ENCODE assay signal across 1 cellular context in the genomic region with DNA sequence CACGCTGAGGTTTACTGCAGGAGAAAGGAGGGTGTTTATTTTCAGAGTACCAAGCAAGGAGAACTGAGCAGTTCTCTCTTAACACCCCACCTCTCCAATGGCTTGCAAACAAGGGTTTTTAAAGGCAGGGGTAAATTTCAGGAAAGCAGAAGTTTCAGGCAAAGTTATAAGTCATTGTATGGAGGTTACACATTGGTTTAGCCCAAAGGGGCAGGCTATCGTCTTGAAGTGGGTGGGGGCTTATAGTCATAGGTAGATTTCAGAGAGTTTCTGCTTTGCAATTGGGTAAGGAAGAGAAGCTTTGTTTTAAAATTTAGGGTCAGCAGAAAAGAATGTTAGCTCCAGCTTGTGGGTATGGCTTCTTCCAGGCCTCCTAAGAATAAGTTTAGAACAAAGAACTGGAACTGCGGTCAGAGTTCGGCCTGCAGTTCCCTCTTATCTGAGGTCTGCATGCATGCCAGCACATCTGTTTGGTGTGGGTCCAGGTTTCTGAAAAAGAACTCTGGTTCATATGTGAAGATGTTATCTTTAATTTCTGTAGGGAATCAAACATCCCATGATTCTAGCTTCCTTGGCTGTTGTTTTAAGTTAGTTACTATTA.
TF ChIP-seq lines count a peak whose summit lies in the region.

No MANE protein-coding gene starts in this region.

TF ChIP-seq in K562, 482 proteins besides CTCF, POLR2A, EP300 and RAD21 (continued from another document and continues in another):
- TF ChIP-seq, protein P1, sequence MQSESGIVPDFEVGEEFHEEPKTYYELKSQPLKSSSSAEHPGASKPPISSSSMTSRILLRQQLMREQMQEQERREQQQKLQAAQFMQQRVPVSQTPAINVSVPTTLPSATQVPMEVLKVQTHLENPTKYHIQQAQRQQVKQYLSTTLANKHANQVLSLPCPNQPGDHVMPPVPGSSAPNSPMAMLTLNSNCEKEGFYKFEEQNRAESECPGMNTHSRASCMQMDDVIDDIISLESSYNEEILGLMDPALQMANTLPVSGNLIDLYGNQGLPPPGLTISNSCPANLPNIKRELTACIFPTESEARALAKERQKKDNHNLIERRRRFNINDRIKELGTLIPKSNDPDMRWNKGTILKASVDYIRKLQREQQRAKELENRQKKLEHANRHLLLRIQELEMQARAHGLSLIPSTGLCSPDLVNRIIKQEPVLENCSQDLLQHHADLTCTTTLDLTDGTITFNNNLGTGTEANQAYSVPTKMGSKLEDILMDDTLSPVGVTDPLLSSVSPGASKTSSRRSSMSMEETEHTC (IDR thresholded peaks at IDR 0.05) = no peak
- TF ChIP-seq ZNF174 (CRISPR knock-in tag; IDR thresholded peaks at IDR 0.05) = no peak
- no peak for TF ChIP-seq ZNF431 (CRISPR knock-in tag; IDR thresholded peaks at IDR 0.05)
- no peak for TF ChIP-seq MEIS2 (IDR thresholded peaks at IDR 0.05; ENCODE audit: partially characterized antibody)
- TF ChIP-seq POLR2AphosphoS5 (IDR thresholded peaks at IDR 0.05; ENCODE audit: control insufficient read depth, insufficient read depth, low read depth, low read length) = peak; percentile 48; the same call in 1 of the 2 replicates
- TF ChIP-seq HINFP (tag; conservative IDR thresholded peaks at IDR 0.05; ENCODE audit: low read depth) = no peak
- TF ChIP-seq ZNF778 (CRISPR knock-in tag; IDR thresholded peaks at IDR 0.05) = no peak
- peak; percentile 25; the same call in 1 of the 2 replicates for TF ChIP-seq STAT5A (IDR thresholded peaks at IDR 0.05; ENCODE audit: borderline replicate concordance, low read length)
- TF ChIP-seq ZBTB26 (CRISPR knock-in tag; IDR thresholded peaks at IDR 0.05) = no peak
- TF ChIP-seq ZBTB33 (CRISPR knock-in tag; IDR thresholded peaks at IDR 0.05) = no peak
- TF ChIP-seq MED1 (CRISPR knock-in tag; IDR thresholded peaks at IDR 0.05; ENCODE audit: borderline replicate concordance) = no peak
- TF ChIP-seq CAMTA2 (CRISPR knock-in tag; conservative IDR thresholded peaks at IDR 0.05) = no peak
- no peak for TF ChIP-seq KAT7 (CRISPR knock-in tag; IDR thresholded peaks at IDR 0.05; ENCODE audit: borderline replicate concordance)
- peak; percentile 69 for TF ChIP-seq NCOR1 (IDR thresholded peaks at IDR 0.05)
- peak; percentile 42; the same call in 1 of the 2 replicates for TF ChIP-seq ESRRA (IDR thresholded peaks at IDR 0.05; ENCODE audit: borderline replicate concordance, low read depth)
- TF ChIP-seq, protein P2, sequence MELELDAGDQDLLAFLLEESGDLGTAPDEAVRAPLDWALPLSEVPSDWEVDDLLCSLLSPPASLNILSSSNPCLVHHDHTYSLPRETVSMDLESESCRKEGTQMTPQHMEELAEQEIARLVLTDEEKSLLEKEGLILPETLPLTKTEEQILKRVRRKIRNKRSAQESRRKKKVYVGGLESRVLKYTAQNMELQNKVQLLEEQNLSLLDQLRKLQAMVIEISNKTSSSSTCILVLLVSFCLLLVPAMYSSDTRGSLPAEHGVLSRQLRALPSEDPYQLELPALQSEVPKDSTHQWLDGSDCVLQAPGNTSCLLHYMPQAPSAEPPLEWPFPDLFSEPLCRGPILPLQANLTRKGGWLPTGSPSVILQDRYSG (tag; conservative IDR thresholded peaks at IDR 0.05; ENCODE audit: low read depth) = no peak
- no peak for TF ChIP-seq TRIM28 (IDR thresholded peaks at IDR 0.05)
- TF ChIP-seq BDP1 (IDR thresholded peaks at IDR 0.05; ENCODE audit: insufficient read depth, insufficient read length) = no peak
- TF ChIP-seq ZNF347 (CRISPR knock-in tag; IDR thresholded peaks at IDR 0.05; ENCODE audit: low read depth) = no peak
- TF ChIP-seq, protein P3, sequence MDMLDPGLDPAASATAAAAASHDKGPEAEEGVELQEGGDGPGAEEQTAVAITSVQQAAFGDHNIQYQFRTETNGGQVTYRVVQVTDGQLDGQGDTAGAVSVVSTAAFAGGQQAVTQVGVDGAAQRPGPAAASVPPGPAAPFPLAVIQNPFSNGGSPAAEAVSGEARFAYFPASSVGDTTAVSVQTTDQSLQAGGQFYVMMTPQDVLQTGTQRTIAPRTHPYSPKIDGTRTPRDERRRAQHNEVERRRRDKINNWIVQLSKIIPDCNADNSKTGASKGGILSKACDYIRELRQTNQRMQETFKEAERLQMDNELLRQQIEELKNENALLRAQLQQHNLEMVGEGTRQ (CRISPR knock-in tag; IDR thresholded peaks at IDR 0.05) = no peak
- TF ChIP-seq, protein P4, sequence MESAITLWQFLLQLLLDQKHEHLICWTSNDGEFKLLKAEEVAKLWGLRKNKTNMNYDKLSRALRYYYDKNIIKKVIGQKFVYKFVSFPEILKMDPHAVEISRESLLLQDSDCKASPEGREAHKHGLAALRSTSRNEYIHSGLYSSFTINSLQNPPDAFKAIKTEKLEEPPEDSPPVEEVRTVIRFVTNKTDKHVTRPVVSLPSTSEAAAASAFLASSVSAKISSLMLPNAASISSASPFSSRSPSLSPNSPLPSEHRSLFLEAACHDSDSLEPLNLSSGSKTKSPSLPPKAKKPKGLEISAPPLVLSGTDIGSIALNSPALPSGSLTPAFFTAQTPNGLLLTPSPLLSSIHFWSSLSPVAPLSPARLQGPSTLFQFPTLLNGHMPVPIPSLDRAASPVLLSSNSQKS (CRISPR knock-in tag; IDR thresholded peaks at IDR 0.05) = no peak
- TF ChIP-seq TEAD1 (CRISPR knock-in tag; IDR thresholded peaks at IDR 0.05) = peak in 1 of 2 experiments; percentile 70; a peak in 3 of 4 replicates
- TF ChIP-seq CREBBP (IDR thresholded peaks at IDR 0.05; ENCODE audit: low read depth, low read length) = no peak
- TF ChIP-seq, protein P5, sequence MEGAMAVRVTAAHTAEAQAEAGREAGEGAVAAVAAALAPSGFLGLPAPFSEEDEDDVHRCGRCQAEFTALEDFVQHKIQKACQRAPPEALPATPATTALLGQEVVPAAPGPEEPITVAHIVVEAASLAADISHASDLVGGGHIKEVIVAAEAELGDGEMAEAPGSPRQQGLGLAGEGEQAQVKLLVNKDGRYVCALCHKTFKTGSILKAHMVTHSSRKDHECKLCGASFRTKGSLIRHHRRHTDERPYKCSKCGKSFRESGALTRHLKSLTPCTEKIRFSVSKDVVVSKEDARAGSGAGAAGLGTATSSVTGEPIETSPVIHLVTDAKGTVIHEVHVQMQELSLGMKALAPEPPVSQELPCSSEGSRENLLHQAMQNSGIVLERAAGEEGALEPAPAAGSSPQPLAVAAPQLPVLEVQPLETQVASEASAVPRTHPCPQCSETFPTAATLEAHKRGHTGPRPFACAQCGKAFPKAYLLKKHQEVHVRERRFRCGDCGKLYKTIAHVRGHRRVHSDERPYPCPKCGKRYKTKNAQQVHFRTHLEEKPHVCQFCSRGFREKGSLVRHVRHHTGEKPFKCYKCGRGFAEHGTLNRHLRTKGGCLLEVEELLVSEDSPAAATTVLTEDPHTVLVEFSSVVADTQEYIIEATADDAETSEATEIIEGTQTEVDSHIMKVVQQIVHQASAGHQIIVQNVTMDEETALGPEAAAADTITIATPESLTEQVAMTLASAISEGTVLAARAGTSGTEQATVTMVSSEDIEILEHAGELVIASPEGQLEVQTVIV (CRISPR knock-in tag; IDR thresholded peaks at IDR 0.05; ENCODE audit: borderline replicate concordance) = no peak
- TF ChIP-seq PML (IDR thresholded peaks at IDR 0.05; ENCODE audit: low read length) = peak; percentile 85
- TF ChIP-seq HNRNPL (IDR thresholded peaks at IDR 0.05; ENCODE audit: low read depth, low read length) = no peak
- TF ChIP-seq, protein P6, sequence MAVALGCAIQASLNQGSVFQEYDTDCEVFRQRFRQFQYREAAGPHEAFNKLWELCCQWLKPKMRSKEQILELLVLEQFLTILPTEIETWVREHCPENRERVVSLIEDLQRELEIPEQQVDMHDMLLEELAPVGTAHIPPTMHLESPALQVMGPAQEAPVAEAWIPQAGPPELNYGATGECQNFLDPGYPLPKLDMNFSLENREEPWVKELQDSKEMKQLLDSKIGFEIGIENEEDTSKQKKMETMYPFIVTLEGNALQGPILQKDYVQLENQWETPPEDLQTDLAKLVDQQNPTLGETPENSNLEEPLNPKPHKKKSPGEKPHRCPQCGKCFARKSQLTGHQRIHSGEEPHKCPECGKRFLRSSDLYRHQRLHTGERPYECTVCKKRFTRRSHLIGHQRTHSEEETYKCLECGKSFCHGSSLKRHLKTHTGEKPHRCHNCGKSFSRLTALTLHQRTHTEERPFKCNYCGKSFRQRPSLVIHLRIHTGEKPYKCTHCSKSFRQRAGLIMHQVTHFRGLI (CRISPR knock-in tag; IDR thresholded peaks at IDR 0.05) = no peak
- TF ChIP-seq GATAD2B (IDR thresholded peaks at IDR 0.05; ENCODE audit: borderline replicate concordance) = no peak
- TF ChIP-seq E2F6 (IDR thresholded peaks at IDR 0.05; ENCODE audit: borderline replicate concordance in 1 of 2, extremely low read depth in 1 of 2, insufficient read depth in 1 of 2, insufficient read length in 1 of 2, low read depth in 1 of 2, low read length in 1 of 2, poor library complexity in 1 of 2, severe bottlenecking in 1 of 2) = no peak
- TF ChIP-seq ZNF134 (CRISPR knock-in tag; conservative IDR thresholded peaks at IDR 0.05) = no peak
- TF ChIP-seq TCF3 (CRISPR knock-in tag; IDR thresholded peaks at IDR 0.05) = peak; percentile 84
- no peak for TF ChIP-seq RBM25 (IDR thresholded peaks at IDR 0.05; ENCODE audit: low read depth, low read length, severe bottlenecking)
- no peak for TF ChIP-seq BRF1 (IDR thresholded peaks at IDR 0.05; ENCODE audit: borderline replicate concordance, extremely low read depth, insufficient read length)
- TF ChIP-seq ZNF584 (CRISPR knock-in tag; IDR thresholded peaks at IDR 0.05; ENCODE audit: low read depth) = 0 out of 2 replicates have a peak, but pooled peaks have one; percentile 44
- TF ChIP-seq HES1 (IDR thresholded peaks at IDR 0.05; ENCODE audit: low read depth) = no peak
- TF ChIP-seq, protein P7, sequence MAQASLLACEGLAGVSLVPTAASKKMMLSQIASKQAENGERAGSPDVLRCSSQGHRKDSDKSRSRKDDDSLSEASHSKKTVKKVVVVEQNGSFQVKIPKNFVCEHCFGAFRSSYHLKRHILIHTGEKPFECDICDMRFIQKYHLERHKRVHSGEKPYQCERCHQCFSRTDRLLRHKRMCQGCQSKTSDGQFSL (CRISPR knock-in tag; IDR thresholded peaks at IDR 0.05) = no peak
- TF ChIP-seq, protein P7 (tag; IDR thresholded peaks at IDR 0.05) = no peak
- TF ChIP-seq, protein P8, sequence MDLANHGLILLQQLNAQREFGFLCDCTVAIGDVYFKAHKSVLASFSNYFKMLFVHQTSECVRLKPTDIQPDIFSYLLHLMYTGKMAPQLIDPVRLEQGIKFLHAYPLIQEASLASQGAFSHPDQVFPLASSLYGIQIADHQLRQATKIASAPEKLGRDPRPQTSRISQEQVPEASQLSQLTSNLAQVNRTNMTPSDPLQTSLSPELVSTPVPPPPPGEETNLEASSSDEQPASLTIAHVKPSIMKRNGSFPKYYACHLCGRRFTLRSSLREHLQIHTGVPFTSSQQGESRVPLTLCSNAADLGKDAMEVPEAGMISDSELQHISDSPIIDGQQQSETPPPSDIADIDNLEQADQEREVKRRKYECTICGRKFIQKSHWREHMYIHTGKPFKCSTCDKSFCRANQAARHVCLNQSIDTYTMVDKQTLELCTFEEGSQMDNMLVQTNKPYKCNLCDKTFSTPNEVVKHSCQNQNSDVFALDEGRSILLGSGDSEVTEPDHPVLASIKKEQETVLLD (IDR thresholded peaks at IDR 0.05) = no peak
